ENCODE assay signal across 11 cellular contexts in the genomic region with DNA sequence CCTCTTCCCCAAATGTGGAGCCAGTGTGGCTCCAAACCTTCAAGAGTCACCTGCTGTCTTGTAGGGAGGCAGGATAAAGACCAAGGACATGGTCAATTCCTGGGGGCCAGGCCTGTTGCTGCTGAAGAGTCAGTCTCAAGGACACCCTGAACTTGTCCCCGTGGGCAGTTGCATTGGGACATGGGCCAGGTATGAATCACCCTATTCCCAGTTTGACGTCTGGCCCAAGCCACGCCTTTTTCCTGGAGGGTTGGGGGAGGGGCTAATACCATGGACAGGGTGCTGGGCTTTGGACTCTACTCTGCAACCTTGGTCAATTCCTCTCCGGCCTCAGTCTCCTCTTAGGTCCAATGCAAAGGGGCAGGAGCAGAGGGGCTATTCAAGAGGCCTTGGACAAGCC. TPM values are rescaled to one million over a fixed set of nuclear protein-coding genes. Genes with fewer than 3 reads are reported as not detected.
DNase-seq lines count a peak whose midpoint lies in the region; ATAC-seq, FAIRE-seq and TF ChIP-seq lines count a peak whose summit lies in the region.
"Had no signal": no experiment of that assay in that cellular context is flagged by ENCODE, and none has a peak within 500 bp of the region (broad histone marks: within the 10 kb centered on the region; RNA-seq: fewer than 3 reads in every experiment).

No MANE protein-coding gene starts in this region.

- peak; percentile 57 for ATAC-seq in HepG2
- ATAC-seq in GM18867 (IDR thresholded peaks at IDR 0.05; ENCODE audit: unreplicated experiment), result no peak

- in situ Hi-C loops in HepG2 (cut with HindIII; ENCODE audit: extremely low pct_ligation_motif_present, low pct_unique_long_range_greater_than_20kb), result no loop called here

- H3K4me1 ChIP-seq in breast epithelium, result no peaks in the 10 kb centered on the region
- H3K4me1 ChIP-seq in HepG2 (ENCODE audit: insufficient read depth, low read length), result peaks cover 73% of the 10 kb centered on the region

- TF ChIP-seq CTCF in breast epithelium (IDR thresholded peaks at IDR 0.05) (no peak), HepG2 (CRISPR knock-in tag; IDR thresholded peaks at IDR 0.05) (no peak)

- no peak overlapping the region for H3K4me3 Mint-ChIP-seq in activated T-helper 2 cell treated with anti-CD3 and anti-CD28 coated beads, Interferon-gamma antibody, Interleukin-2, Interleukin-4, amounts not matched to agents 10 μg/mL and 5 μg/mL and 100 μg/mL, durations not matched to agents 14 hours and 24 hours and 36 hours (ENCODE audit: low read depth)
- H3K4me3 Mint-ChIP-seq: CD4-positive, CD25-positive, alpha-beta regulatory T cell had no signal

- TF ChIP-seq RAD21 in Ishikawa (IDR thresholded peaks at IDR 0.05; ENCODE audit: low read depth) (no peak), HepG2 (CRISPR knock-in tag; IDR thresholded peaks at IDR 0.05) (no peak)

- H3K27me3 ChIP-seq in breast epithelium (no peaks in the 10 kb centered on the region), HepG2 (ENCODE audit: control insufficient read depth in 1 of 2, insufficient read depth in 2 of 2, low read length in 2 of 2) (no peaks in the 10 kb centered on the region; a peak in 1 of 5 replicates)

- no peaks in the 10 kb centered on the region for H3K36me3 Mint-ChIP-seq in activated T-helper 2 cell treated with anti-CD3 and anti-CD28 coated beads, Interferon-gamma antibody, Interleukin-2, Interleukin-4, amounts not matched to agents 10 μg/mL and 5 μg/mL and 100 μg/mL, durations not matched to agents 14 hours and 24 hours and 36 hours (ENCODE audit: low read depth)
- H3K36me3 Mint-ChIP-seq: CD4-positive, CD25-positive, alpha-beta regulatory T cell had no signal

- FAIRE-seq in HepG2 (lab: Jason Lieb, UNC), result peak; percentile 47
- FAIRE-seq: GM12892 had no signal

- H3K9ac ChIP-seq in HepG2 (ENCODE audit: insufficient read depth, low read depth, low read length), result no peak overlapping the region

- no peak overlapping the region for H2AFZ ChIP-seq in HepG2 (ENCODE audit: low read length)

- H3K9me3 ChIP-seq in breast epithelium (no peaks in the 10 kb centered on the region), HepG2 (ENCODE audit: low read length) (no peaks in the 10 kb centered on the region)
- H3K9me3 ChIP-seq: esophagus squamous epithelium had no signal

- no peak overlapping the region for H3K4me3 ChIP-seq in breast epithelium
- H3K4me3 ChIP-seq in HepG2 (replicated peaks in 1 of 3; ENCODE audit: insufficient read depth in 1 of 3, low read depth in 2 of 3, low read length in 3 of 3), result no peak overlapping the region
- H3K4me3 ChIP-seq: esophagus squamous epithelium had no signal

- intact Hi-C loops in breast epithelium (cut with DNase I; ENCODE audit: low total_unique reads) (no loop called here), HepG2 (cut with micrococcal nuclease; ENCODE audit: unreplicated experiment) (no loop called here)
- intact Hi-C loops in activated T-helper 2 cell treated with anti-CD3 and anti-CD28 coated beads, Interferon-gamma antibody, Interleukin-2, Interleukin-4, amounts not matched to agents 10 μg/mL and 5 μg/mL and 100 μg/mL, durations not matched to agents 14 hours and 24 hours and 36 hours (cut with micrococcal nuclease), result no loop called here

- no peak for TF ChIP-seq POLR2A in breast epithelium (IDR thresholded peaks at IDR 0.05)
- no peak for TF ChIP-seq POLR2A in HepG2 (IDR thresholded peaks at IDR 0.05; ENCODE audit: insufficient read depth in 1 of 2, low read depth in 2 of 2, low read length in 2 of 2)

- H3K9me3 Mint-ChIP-seq in activated T-helper 2 cell treated with anti-CD3 and anti-CD28 coated beads, Interferon-gamma antibody, Interleukin-2, Interleukin-4, amounts not matched to agents 10 μg/mL and 5 μg/mL and 100 μg/mL, durations not matched to agents 14 hours and 24 hours and 36 hours, result no peaks in the 10 kb centered on the region

- no peak overlapping the region for H3K27ac ChIP-seq in breast epithelium
- H3K27ac ChIP-seq in HepG2 (ENCODE audit: extremely low read length, insufficient read depth, low read length), result peak overlapping the region; percentile 47
- H3K27ac ChIP-seq: esophagus squamous epithelium had no signal

- peaks cover 6% of the 10 kb centered on the region for H3K27me3 Mint-ChIP-seq in activated T-helper 2 cell treated with anti-CD3 and anti-CD28 coated beads, Interferon-gamma antibody, Interleukin-2, Interleukin-4, amounts not matched to agents 10 μg/mL and 5 μg/mL and 100 μg/mL, durations not matched to agents 14 hours and 24 hours and 36 hours (ENCODE audit: low read depth)

- WGBS in HepG2 (ENCODE audit: low lambda C conversion rate), result no CpG with 5 or more reads among the region's 4 CpGs

- CTCF ChIA-PET in HepG2 (lab: Yijun Ruan, JAX; ENCODE audit: low intra/inter-chr PET ratio, low total read pairs), result no interaction called here

- no peaks in the 10 kb centered on the region for H3K79me2 ChIP-seq in HepG2 (ENCODE audit: insufficient read depth, low read length)

- no TSS peak for BruUV-seq in HepG2 (replicated peaks; lab: Mats Ljungman, UMichigan)

- H3K27ac Mint-ChIP-seq in activated T-helper 2 cell treated with anti-CD3 and anti-CD28 coated beads, Interferon-gamma antibody, Interleukin-2, Interleukin-4, amounts not matched to agents 10 μg/mL and 5 μg/mL and 100 μg/mL, durations not matched to agents 14 hours and 24 hours and 36 hours, result no peak overlapping the region
- H3K27ac Mint-ChIP-seq: CD4-positive, CD25-positive, alpha-beta regulatory T cell had no signal

- H3K4me2 ChIP-seq in HepG2 (ENCODE audit: low read depth, low read length), result peak overlapping the region; percentile 26; the same call in 1 of the 2 replicates

- TF ChIP-seq EP300 in Ishikawa (IDR thresholded peaks at IDR 0.05; ENCODE audit: borderline replicate concordance), result no peak
- peak in 1 of 2 experiments; percentile 54; a peak in 1 of 4 replicates for TF ChIP-seq EP300 in HepG2 (IDR thresholded peaks at IDR 0.05; ENCODE audit: low read depth in 2 of 2, low read length in 2 of 2)
- no peak for TF ChIP-seq EP300 in HepG2 (CRISPR knock-in tag; IDR thresholded peaks at IDR 0.05; ENCODE audit: borderline replicate concordance)

- DNase-seq in CD1c-positive myeloid dendritic cell (ENCODE audit: extremely low spot score), result peak; percentile 3
- peak; percentile 23 to 72 for DNase-seq in breast epithelium (ENCODE audit: low spot score in 2 of 2)
- peak; percentile 60 for DNase-seq in HepG2 (ENCODE audit: low spot score)
- no peak for DNase-seq in NCI-H187 treated with DMSO at 0.1 percent for 48 hours (lab: John Stamatoyannopoulos, UW)
- no peak for DNase-seq in activated T-helper 2 cell treated with anti-CD3 and anti-CD28 coated beads, Interferon-gamma antibody, Interleukin-2, Interleukin-4, amounts not matched to agents 10 μg/mL and 5 μg/mL and 100 μg/mL, durations not matched to agents 14 hours and 24 hours and 36 hours (ENCODE audit: low spot score)
- no peak for DNase-seq in NCI-H524 treated with DMSO at 0.1 percent for 48 hours (lab: John Stamatoyannopoulos, UW)
- DNase-seq: CD4-positive, CD25-positive, alpha-beta regulatory T cell; esophagus squamous epithelium had no signal

- H3K4me1 Mint-ChIP-seq in activated T-helper 2 cell treated with anti-CD3 and anti-CD28 coated beads, Interferon-gamma antibody, Interleukin-2, Interleukin-4, amounts not matched to agents 10 μg/mL and 5 μg/mL and 100 μg/mL, durations not matched to agents 14 hours and 24 hours and 36 hours (ENCODE audit: low read depth), result no peaks in the 10 kb centered on the region
- H3K4me1 Mint-ChIP-seq: CD4-positive, CD25-positive, alpha-beta regulatory T cell had no signal

- no peaks in the 10 kb centered on the region for H4K20me1 ChIP-seq in HepG2 (ENCODE audit: insufficient read depth, low read length)

- H3K36me3 ChIP-seq in breast epithelium (no peaks in the 10 kb centered on the region), HepG2 (replicated peaks in 1 of 2; ENCODE audit: control insufficient read depth in 1 of 2, insufficient read depth in 2 of 2, low read length in 2 of 2) (no peaks in the 10 kb centered on the region)
- H3K36me3 ChIP-seq: esophagus squamous epithelium had no signal

- POLR2A ChIA-PET in HepG2 (lab: Yijun Ruan, JAX), result no interaction called here

TF ChIP-seq in Ishikawa, 13 proteins besides CTCF, POLR2A, EP300 and RAD21 (continues in another document):
- no peak for TF ChIP-seq TEAD4 (IDR thresholded peaks at IDR 0.05)
- peak; percentile 44; the same call in 1 of the 2 replicates for TF ChIP-seq NFIC (IDR thresholded peaks at IDR 0.05)
- no peak for TF ChIP-seq YY1 (IDR thresholded peaks at IDR 0.05; ENCODE audit: low read depth)

TF ChIP-seq in HepG2, 621 proteins besides CTCF, POLR2A, EP300 and RAD21 (continues in another document):
- TF ChIP-seq ZNF674 (CRISPR knock-in tag; IDR thresholded peaks at IDR 0.05; ENCODE audit: low read depth), result no peak

RNA-seq across cellular contexts. Expression of gene ATP2B2, which starts 10.4 kb away (rescaled TPM):
- total RNA-seq in breast epithelium, result under 1 TPM in 2 of 3 donors, not detected in 1; under 0.01 to 0.15 TPM
- 1.1 and 1.5 TPM in 2 replicates for total RNA-seq in HepG2 (2016; rRNA removed; fragmentation: Illumina TruSeq; extraction: Trizol)
- total RNA-seq in HepG2 (2016; cell fraction: cytosol; rRNA removed; fragmentation: Illumina TruSeq; extraction: Trizol; ENCODE audit: low read depth), result 0.30 and 0.35 TPM in 2 replicates
- 0.62 and 1.7 TPM in 2 replicates for total RNA-seq in HepG2 (2016; cell fraction: insoluble cytoplasmic fraction; rRNA removed; fragmentation: Illumina TruSeq; extraction: Trizol)
- total RNA-seq in HepG2 (2016; cell fraction: membrane; rRNA removed; fragmentation: Illumina TruSeq; extraction: Trizol), result 1.3 and 1.6 TPM in 2 replicates
- 2.9 and 3.0 TPM in 2 replicates for total RNA-seq in HepG2 (2016; cell fraction: nucleus; rRNA removed; fragmentation: Illumina TruSeq; extraction: Trizol)
- polyA plus RNA-seq in HepG2 (2011; rRNA removed), result 2.3 and 4.0 TPM in 2 replicates
- 1.5 and 2.5 TPM in 2 replicates for polyA plus RNA-seq in HepG2 (2011; cell fraction: cytosol; rRNA removed)
- 8.9 and 11.7 TPM in 2 replicates for polyA plus RNA-seq in HepG2 (2011; cell fraction: nucleus; rRNA removed)
- 5.0 and 8.8 TPM in 2 replicates for polyA plus RNA-seq in HepG2 (2012)
- polyA plus RNA-seq in HepG2 (2016; cell fraction: cytosol; fragmentation: Illumina TruSeq; extraction: Trizol; ENCODE audit: low read depth), result 0.29 and 0.54 TPM in 2 replicates
- polyA plus RNA-seq in HepG2 (2016; cell fraction: insoluble cytoplasmic fraction; fragmentation: Illumina TruSeq; extraction: Trizol; ENCODE audit: low read depth), result 0.86 and 1.1 TPM in 2 replicates
- polyA plus RNA-seq in HepG2 (2016; cell fraction: membrane; fragmentation: Illumina TruSeq; extraction: Trizol; ENCODE audit: low read depth), result 0.66 and 0.84 TPM in 2 replicates
- polyA plus RNA-seq in HepG2 (2016; cell fraction: nucleus; fragmentation: Illumina TruSeq; extraction: Trizol; ENCODE audit: insufficient read depth, low read depth), result 2.6 and 4.2 TPM in 2 replicates
- 5.2 TPM in 1 of 2 replicates, not detected in the other for polyA minus RNA-seq in HepG2 (2011; rRNA and poly(A)+ RNA removed; ENCODE audit: low replicate concordance)
- polyA minus RNA-seq in HepG2 (2011; cell fraction: cytosol; rRNA and poly(A)+ RNA removed), result 1.8 and 4.1 TPM in 2 replicates
- polyA minus RNA-seq in HepG2 (2011; cell fraction: nucleus; rRNA and poly(A)+ RNA removed), result 9.0 and 11.7 TPM in 2 replicates
- total RNA-seq in activated T-helper 2 cell treated with anti-CD3 and anti-CD28 coated beads, Interferon-gamma antibody, Interleukin-2, Interleukin-4, amounts not matched to agents 10 μg/mL and 5 μg/mL and 100 μg/mL, durations not matched to agents 14 hours and 24 hours and 36 hours, result not detected in 2 replicates
- total RNA-seq: CD4-positive, CD25-positive, alpha-beta regulatory T cell had no signal

Comparison
In these comparisons a context has a peak if more than half of its experiments do, and no peak if none do; other contexts are left out.
1. DNase-seq: peak in CD1c-positive myeloid dendritic cell (single experiment), breast epithelium (2 of 2) and HepG2 (single experiment); none in NCI-H187 treated with DMSO at 0.1 percent for 48 hours (single experiment), activated T-helper 2 cell treated with anti-CD3 and anti-CD28 coated beads, Interferon-gamma antibody, Interleukin-2, Interleukin-4, amounts not matched to agents 10 μg/mL and 5 μg/mL and 100 μg/mL, durations not matched to agents 14 hours and 24 hours and 36 hours (single experiment) and NCI-H524 treated with DMSO at 0.1 percent for 48 hours (single experiment).